19 cellular contexts compared by ENCODE assay signal in genomic region chr6:81194374-81194773, GRCh38.
DNase-seq lines count a peak whose midpoint lies in the region; ATAC-seq, FAIRE-seq and TF ChIP-seq lines count a peak whose summit lies in the region.
"Had no signal": no experiment of that assay in that cellular context is flagged by ENCODE, and none has a peak within 500 bp of the region (broad histone marks: within the 10 kb centered on the region; RNA-seq: fewer than 3 reads in every experiment).

No MANE protein-coding gene starts in this region.

- DNase-seq in A549 (ENCODE audit: low read depth in 1 of 2, low spot score in 1 of 2) (no peak), HCT116 (ENCODE audit: low read depth, low spot score) (no peak), K562 (ENCODE audit: extremely low read depth in 1 of 4, low spot score in 3 of 4) (no peak), H54 (ENCODE audit: insufficient read length, low spot score) (no peak), DMS153 (lab: John Stamatoyannopoulos, UW) (no peak)
- no peak for DNase-seq in stimulated activated naive B cell treated with anti-CD40 and anti-IgM and Interleukin-4, amounts not matched to agents 10 μg/mL and 1 μg/mL and 100 μg/mL, for 72 hours
- DNase-seq: 8988T; AML-193; CD4-positive, alpha-beta T cell; CD8-positive, alpha-beta T cell; COR-L47; DMS 273 treated with DMSO at 0.1 percent for 48 hours; DMS79 treated with DMSO at 0.1 percent for 48 hours; GF-D8 had no signal

- H3K9me3 ChIP-seq in A549 (no peaks in the 10 kb centered on the region), HCT116 (ENCODE audit: control insufficient read depth in 1 of 2, insufficient read depth in 1 of 2, low read depth in 1 of 2, low read length in 2 of 2) (no peaks in the 10 kb centered on the region), K562 (replicated peaks; ENCODE audit: control insufficient read depth, insufficient read depth, low read depth, low read length) (no peaks in the 10 kb centered on the region)
- H3K9me3 ChIP-seq: BLaER1 treated with 17β-estradiol and CSF1 and Interleukin-3, amounts not matched to agents 10 nM and 100 nM had no signal

- TF ChIP-seq CTCF in A549 (IDR thresholded peaks at IDR 0.05) (no peak), HCT116 (IDR thresholded peaks at IDR 0.05 in 2 of 3, conservative IDR thresholded peaks at IDR 0.05 in 1 of 3; ENCODE audit: borderline replicate concordance in 1 of 3, insufficient read depth in 1 of 3, low read depth in 2 of 3, low read length in 2 of 3) (no peak), K562 (IDR thresholded peaks at IDR 0.05 in 2 of 3, conservative IDR thresholded peaks at IDR 0.05 in 1 of 3; ENCODE audit: insufficient read depth in 2 of 3, low read depth in 1 of 3, low read length in 3 of 3) (no peak)

- no peak overlapping the region for H3K4me3 Mint-ChIP-seq in stimulated activated naive B cell treated with anti-CD40 and anti-IgM and Interleukin-4, amounts not matched to agents 10 μg/mL and 1 μg/mL and 100 μg/mL, for 72 hours
- H3K4me3 Mint-ChIP-seq: B cell; CD4-positive, alpha-beta T cell; CD8-positive, alpha-beta T cell had no signal

- no peaks in the 10 kb centered on the region for H3K36me3 Mint-ChIP-seq in stimulated activated naive B cell treated with anti-CD40 and anti-IgM and Interleukin-4, amounts not matched to agents 10 μg/mL and 1 μg/mL and 100 μg/mL, for 72 hours
- H3K36me3 Mint-ChIP-seq: CD8-positive, alpha-beta T cell had no signal

- CTCF ChIA-PET in A549 (lab: Yijun Ruan, JAX) (no interaction called here), HCT116 (lab: Charles Lee) (no interaction called here), K562 (lab: Yijun Ruan, JAX; ENCODE audit: low intra/inter-chr PET ratio) (no interaction called here)

- POLR2A ChIA-PET in A549 (lab: Yijun Ruan, JAX) (no interaction called here), HCT116 (lab: Charles Lee) (no interaction called here), K562 (lab: Yijun Ruan, JAX) (no interaction called here)

- no peaks in the 10 kb centered on the region for H3K9me2 ChIP-seq in HCT116 (ENCODE audit: insufficient read depth)

- H3K27me3 ChIP-seq in HCT116 (ENCODE audit: insufficient read depth, low read length) (no peaks in the 10 kb centered on the region), K562 (ENCODE audit: control insufficient read depth in 2 of 2, insufficient read depth in 2 of 2, low read length in 2 of 2) (no peaks in the 10 kb centered on the region)
- H3K27me3 ChIP-seq: BLaER1 treated with 17β-estradiol and CSF1 and Interleukin-3, amounts not matched to agents 10 nM and 100 nM had no signal

- no peaks in the 10 kb centered on the region for H3K79me2 ChIP-seq in HCT116 (ENCODE audit: insufficient read depth, low read length)
- H3K79me2 ChIP-seq in K562 (ENCODE audit: control insufficient read depth, insufficient read depth, low read length): no peaks in the 10 kb centered on the region

- TF ChIP-seq POLR2A in A549 (IDR thresholded peaks at IDR 0.05; ENCODE audit: low read length) (no peak), HCT116 (IDR thresholded peaks at IDR 0.05; ENCODE audit: borderline replicate concordance, extremely low read depth, insufficient read depth, insufficient read length) (no peak), K562 (conservative IDR thresholded peaks at IDR 0.05) (no peak), H54 (IDR thresholded peaks at IDR 0.05; ENCODE audit: low read depth, low read length) (no peak)

- in situ Hi-C loops in K562 (cut with MboI): no loop called here

- H3K27ac ChIP-seq in A549 (no peak overlapping the region), HCT116 (ENCODE audit: low read depth, low read length) (no peak overlapping the region), K562 (ENCODE audit: extremely low read depth, low read depth, low read length) (no peak overlapping the region)
- H3K27ac ChIP-seq: BLaER1 treated with 17β-estradiol and CSF1 and Interleukin-3, amounts not matched to agents 10 nM and 100 nM; C4-2B had no signal

- no peaks in the 10 kb centered on the region for H3K27me3 Mint-ChIP-seq in stimulated activated naive B cell treated with anti-CD40 and anti-IgM and Interleukin-4, amounts not matched to agents 10 μg/mL and 1 μg/mL and 100 μg/mL, for 72 hours
- H3K27me3 Mint-ChIP-seq: B cell; CD4-positive, alpha-beta T cell had no signal

- peaks cover 0 to 4% of the 10 kb centered on the region in 2 donors for H3K9me3 Mint-ChIP-seq in stimulated activated naive B cell treated with anti-CD40 and anti-IgM and Interleukin-4, amounts not matched to agents 10 μg/mL and 1 μg/mL and 100 μg/mL, for 72 hours

- H3K27ac Mint-ChIP-seq in stimulated activated naive B cell treated with anti-CD40 and anti-IgM and Interleukin-4, amounts not matched to agents 10 μg/mL and 1 μg/mL and 100 μg/mL, for 72 hours: no peak overlapping the region
- H3K27ac Mint-ChIP-seq: B cell; CD4-positive, alpha-beta T cell; CD8-positive, alpha-beta T cell had no signal

- ATAC-seq in A549 (no peak), HCT116 (no peak), K562 (no peak)
- no peak for ATAC-seq in stimulated activated naive B cell treated with anti-CD40 and anti-IgM and Interleukin-4, amounts not matched to agents 10 μg/mL and 1 μg/mL and 100 μg/mL, for 72 hours (replicated peaks)
- ATAC-seq: CD8-positive, alpha-beta T cell had no signal

- H3K4me1 ChIP-seq in A549 (no peaks in the 10 kb centered on the region), HCT116 (ENCODE audit: control insufficient read depth in 1 of 2, insufficient read depth in 2 of 2, low read length in 2 of 2) (no peaks in the 10 kb centered on the region), K562 (replicated peaks in 1 of 2; ENCODE audit: control insufficient read depth in 2 of 2, insufficient read depth in 2 of 2, low read length in 2 of 2) (no peaks in the 10 kb centered on the region)
- H3K4me1 ChIP-seq: BLaER1 treated with 17β-estradiol and CSF1 and Interleukin-3, amounts not matched to agents 10 nM and 100 nM had no signal

- H3K4me2 ChIP-seq in A549: no peak overlapping the region
- no peak overlapping the region for H3K4me2 ChIP-seq in HCT116 (ENCODE audit: low read length)
- no peak overlapping the region for H3K4me2 ChIP-seq in K562 (ENCODE audit: insufficient read depth, low read length)
- H3K4me2 ChIP-seq: BLaER1 treated with 17β-estradiol and CSF1 and Interleukin-3, amounts not matched to agents 10 nM and 100 nM had no signal

- BruUV-seq in HCT116 (replicated peaks; lab: Mats Ljungman, UMichigan): no TSS peak
- no TSS peak for BruUV-seq in K562 (replicated peaks; lab: Mats Ljungman, UMichigan)

- intact Hi-C loops in HCT116 (cut with micrococcal nuclease): no loop called here
- intact Hi-C loops in K562 (cut with micrococcal nuclease): no loop called here

- no peaks in the 10 kb centered on the region for H3K4me1 Mint-ChIP-seq in stimulated activated naive B cell treated with anti-CD40 and anti-IgM and Interleukin-4, amounts not matched to agents 10 μg/mL and 1 μg/mL and 100 μg/mL, for 72 hours
- H3K4me1 Mint-ChIP-seq: B cell had no signal

- no peak for FAIRE-seq in A549 (lab: Jason Lieb, UNC)
- FAIRE-seq in K562 (lab: Jason Lieb, UNC): no peak
- FAIRE-seq in H54 (lab: Jason Lieb, UNC): no peak
- FAIRE-seq: GM12891, GM19239 had no signal

- H4K20me1 ChIP-seq in HCT116 (ENCODE audit: insufficient read depth): no peaks in the 10 kb centered on the region
- no peaks in the 10 kb centered on the region for H4K20me1 ChIP-seq in K562 (replicated peaks; ENCODE audit: control insufficient read depth, insufficient read depth, low read length)
- H4K20me1 ChIP-seq: BLaER1 treated with 17β-estradiol and CSF1 and Interleukin-3, amounts not matched to agents 10 nM and 100 nM had no signal

- TF ChIP-seq RAD21 in A549 (conservative IDR thresholded peaks at IDR 0.05 in 1 of 2, IDR thresholded peaks at IDR 0.05 in 1 of 2) (no peak), HCT116 (IDR thresholded peaks at IDR 0.05; ENCODE audit: low read depth) (no peak), K562 (CRISPR knock-in tag; conservative IDR thresholded peaks at IDR 0.05 in 1 of 2, IDR thresholded peaks at IDR 0.05 in 1 of 2) (no peak)

- H3K4me3 ChIP-seq in A549 (no peak overlapping the region), HCT116 (replicated peaks in 1 of 2; ENCODE audit: low read depth in 1 of 2, low read length in 2 of 2) (no peak overlapping the region), K562 (no peak overlapping the region)
- H3K4me3 ChIP-seq: BLaER1 treated with 17β-estradiol and CSF1 and Interleukin-3, amounts not matched to agents 10 nM and 100 nM had no signal

- H2AFZ ChIP-seq in HCT116 (ENCODE audit: low read depth, low read length, poor library complexity, severe bottlenecking) (peak overlapping the region; percentile 2), K562 (ENCODE audit: low read depth, low read length) (no peak overlapping the region)

- no peak overlapping the region for H3K9ac ChIP-seq in HCT116 (ENCODE audit: low read length)
- H3K9ac ChIP-seq in K562 (ENCODE audit: insufficient read depth in 1 of 2, low read depth in 2 of 2, low read length in 2 of 2): no peak overlapping the region
- H3K9ac ChIP-seq: BLaER1 treated with 17β-estradiol and CSF1 and Interleukin-3, amounts not matched to agents 10 nM and 100 nM had no signal

- RAD21 ChIA-PET in HCT116 (lab: Charles Lee; ENCODE audit: low non-redundant PET in 1 of 2, low total read pairs in 2 of 2, uncharacterized antibody in 2 of 2, unreplicated experiment in 2 of 2): no interaction called here

- 16% methylated on average over 2 of the region's 2 CpGs for WGBS in A549 (ENCODE audit: missing lambda C conversion rate)
- 0% methylated on average over 2 of the region's 2 CpGs for WGBS in K562 (ENCODE audit: insufficient coverage, low coverage, missing lambda C conversion rate)

- TF ChIP-seq EP300 in A549 (IDR thresholded peaks at IDR 0.05) (no peak), K562 (IDR thresholded peaks at IDR 0.05; ENCODE audit: low read length) (no peak)

- no peaks in the 10 kb centered on the region for H3K36me3 ChIP-seq in HCT116 (ENCODE audit: control insufficient read depth in 1 of 2, insufficient read depth in 2 of 2, low read length in 2 of 2)
- no peaks in the 10 kb centered on the region for H3K36me3 ChIP-seq in K562 (ENCODE audit: control insufficient read depth, insufficient read depth, low read length)
- H3K36me3 ChIP-seq: BLaER1 treated with 17β-estradiol and CSF1 and Interleukin-3, amounts not matched to agents 10 nM and 100 nM had no signal

- H3K9me1 ChIP-seq in K562 (ENCODE audit: control insufficient read depth, insufficient read depth, low read length): no peaks in the 10 kb centered on the region

TF ChIP-seq in A549, 52 proteins besides CTCF, POLR2A, EP300 and RAD21 (continues in another document):
- TF ChIP-seq POLR2AphosphoS2 (conservative IDR thresholded peaks at IDR 0.05; ENCODE audit: low read length) (no peak), GATA3 (IDR thresholded peaks at IDR 0.05; ENCODE audit: borderline replicate concordance) (no peak)

TF ChIP-seq in HCT116, 20 proteins besides CTCF, POLR2A, EP300 and RAD21 (continues in another document):
- TF ChIP-seq ELF1 (IDR thresholded peaks at IDR 0.05; ENCODE audit: borderline replicate concordance, low read depth): no peak

TF ChIP-seq in K562, 482 proteins besides CTCF, POLR2A, EP300 and RAD21 (continues in another document):
- TF ChIP-seq C11orf30 (IDR thresholded peaks at IDR 0.05; ENCODE audit: low read depth) (peak; percentile 45; the same call in 1 of the 2 replicates), PHF21A (IDR thresholded peaks at IDR 0.05; ENCODE audit: borderline replicate concordance, low read depth) (no peak), HDGF (IDR thresholded peaks at IDR 0.05) (no peak), ZNF316 (IDR thresholded peaks at IDR 0.05) (peak; percentile 60)

Comparison
In these comparisons a context has a peak if more than half of its experiments do, and no peak if none do; other contexts are left out.
1. Of the 35 proteins assayed by ChIP-seq in both K562 and A549: peak only in K562: none; only in A549: MAFK; in both: none; in neither: 34.